ENCODE assay signal across 8 cellular contexts in the genomic region with DNA sequence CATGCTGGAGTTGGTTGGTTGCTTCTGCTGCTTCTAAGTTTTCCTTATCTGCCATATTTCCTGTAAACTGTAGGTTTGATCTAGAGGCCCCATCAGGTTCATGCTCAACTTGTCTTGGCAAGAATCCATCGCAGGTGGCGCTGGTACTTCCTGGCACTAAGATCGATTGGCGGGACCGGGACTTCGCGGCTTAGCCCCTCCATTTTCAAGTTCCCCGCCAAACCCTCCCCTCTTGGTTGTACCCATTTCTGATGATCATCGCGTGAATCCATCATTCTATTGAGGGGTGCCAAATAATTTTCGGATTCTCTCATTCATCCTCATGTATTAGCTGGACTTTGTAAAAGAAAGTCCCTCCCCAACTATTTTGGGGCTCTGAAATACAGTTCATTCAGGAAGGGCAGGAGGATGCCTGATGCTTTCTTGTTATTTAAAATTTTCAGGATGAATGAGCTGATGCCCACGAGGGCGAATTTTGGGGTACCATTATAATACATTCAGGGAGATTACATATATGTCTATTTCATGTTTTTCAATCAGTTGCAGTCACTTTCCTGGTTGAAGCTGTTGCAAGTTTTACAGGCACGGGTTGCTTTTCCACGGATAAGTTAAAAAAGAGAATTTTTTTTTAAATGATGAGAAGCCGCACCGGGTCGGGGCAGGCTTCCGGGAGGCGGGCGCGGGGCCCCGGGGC. TPM values are rescaled to one million over a fixed set of nuclear protein-coding genes. Genes with fewer than 3 reads are reported as not detected.
DNase-seq lines count a peak whose midpoint lies in the region; ATAC-seq and TF ChIP-seq lines count a peak whose summit lies in the region.

No MANE protein-coding gene starts in this region.

- no peak for TF ChIP-seq POLR2A in ovary (IDR thresholded peaks at IDR 0.05)
- TF ChIP-seq POLR2A in tibial nerve (IDR thresholded peaks at IDR 0.05) = no peak

- peak; percentile 89 for DNase-seq in PC-3
- peak; percentile 82 for DNase-seq in activated T-cell treated with anti-CD3 and anti-CD28 coated beads for 48 hours (ENCODE audit: low read depth)
- peak; percentile 23 for DNase-seq in fibroblast of pulmonary artery (ENCODE audit: low read depth)
- no peak for DNase-seq in ovary
- no peak for DNase-seq in tibial nerve (ENCODE audit: low spot score in 2 of 2)

- H3K4me3 ChIP-seq in KMS-11 (IDR thresholded peaks at IDR 0.05; ENCODE audit: insufficient read depth, low read depth, low read length) = no peak overlapping the region
- H3K4me3 ChIP-seq in PC-3 (ENCODE audit: low read length) = peak overlapping the region; percentile 66
- peak overlapping the region; percentile 45 for H3K4me3 ChIP-seq in fibroblast of pulmonary artery (replicated peaks; ENCODE audit: low read depth, low read length)
- H3K4me3 ChIP-seq in ovary = peak overlapping the region; percentile 50
- peak overlapping the region; percentile 39 to 82 (median 49) for H3K4me3 ChIP-seq in tibial nerve

- peak; percentile 31 for ATAC-seq in GM19452 (IDR thresholded peaks at IDR 0.05; ENCODE audit: unreplicated experiment)
- ATAC-seq in PC-3 = peak; percentile 19

- 2 to 3% (median 3%) methylated on average over 23 of the region's 23 CpGs for WGBS in ovary, 3 donors
- 1 to 2% methylated on average over 23 of the region's 23 CpGs for WGBS in tibial nerve, 2 donors

- no peaks in the 10 kb centered on the region for H4K20me1 ChIP-seq in KMS-11 (ENCODE audit: insufficient read depth)
- H4K20me1 ChIP-seq in PC-3 (ENCODE audit: low read length) = 0 out of 2 replicates have a peak, but pooled peaks cover 8% of the 10 kb centered on the region

- H3K4me2 ChIP-seq in KMS-11 (peak overlapping the region; percentile 99), PC-3 (ENCODE audit: low read length) (peak overlapping the region; percentile 89)

- intact Hi-C loops in PC-3 (cut with micrococcal nuclease) (loop anchor here (5.0 kb wide), 2 partner anchors 54 to 129 kb away; no protein-coding TSS in a partner anchor), ovary (cut with DNase I) (no loop called here)

- no TSS peak for BruUV-seq in PC-3 (replicated peaks; lab: Mats Ljungman, UMichigan)

- H3K9ac ChIP-seq in KMS-11 (peak overlapping the region; percentile 50; the same call in 1 of the 2 replicates), PC-3 (ENCODE audit: low read length) (peak overlapping the region; percentile 52)

- H3K27me3 ChIP-seq in KMS-11 (ENCODE audit: insufficient read depth, low read depth) (no peaks in the 10 kb centered on the region), PC-3 (ENCODE audit: low read length) (no peaks in the 10 kb centered on the region), ovary (no peaks in the 10 kb centered on the region), tibial nerve (no peaks in the 10 kb centered on the region)

- H3K4me1 ChIP-seq in KMS-11 (ENCODE audit: low read depth, poor library complexity, severe bottlenecking) (peaks cover 18% of the 10 kb centered on the region), PC-3 (ENCODE audit: insufficient read depth, low read length) (peaks cover 22% of the 10 kb centered on the region), ovary (ENCODE audit: insufficient read depth) (peaks cover 1% of the 10 kb centered on the region), tibial nerve (peaks cover 0 to 30% (median 5%) of the 10 kb centered on the region in 4 donors)

- H2AFZ ChIP-seq in KMS-11 (ENCODE audit: low read depth) (peak overlapping the region; percentile 90), PC-3 (ENCODE audit: low read length) (peak overlapping the region; percentile 96)

- H3K79me2 ChIP-seq in KMS-11 (ENCODE audit: insufficient read depth, low read depth) (peaks cover 39% of the 10 kb centered on the region), PC-3 (ENCODE audit: low read length) (peaks cover 49% of the 10 kb centered on the region)

- CTCF ChIA-PET in PC-3 (lab: Charles Lee) = interaction anchor here (0.9 kb wide), 1 partner anchor 52 kb away, joined by 7 read pairs; no protein-coding TSS in a partner anchor

- H3F3A ChIP-seq in PC-3 (ENCODE audit: low read length, unreplicated experiment) = no peaks in the 10 kb centered on the region

- TF ChIP-seq CTCF in C4-2B (conservative IDR thresholded peaks at IDR 0.05) (no peak; the same call in none of the 2 replicates), KMS-11 (conservative IDR thresholded peaks at IDR 0.05; ENCODE audit: low read depth, low read length) (peak; percentile 73), PC-3 (conservative IDR thresholded peaks at IDR 0.05; ENCODE audit: low read depth, low read length) (peak; percentile 71), fibroblast of pulmonary artery (IDR thresholded peaks at IDR 0.05; ENCODE audit: low read length, missing control alignments) (no peak), ovary (IDR thresholded peaks at IDR 0.05) (no peak), tibial nerve (IDR thresholded peaks at IDR 0.05) (peak in 1 of 5 experiments; percentile 24)

- no peaks in the 10 kb centered on the region for H3K36me3 ChIP-seq in KMS-11 (ENCODE audit: insufficient read depth)
- H3K36me3 ChIP-seq in PC-3 (ENCODE audit: low read depth, low read length) = no peaks in the 10 kb centered on the region
- H3K36me3 ChIP-seq in ovary = no peaks in the 10 kb centered on the region
- no peaks in the 10 kb centered on the region for H3K36me3 ChIP-seq in tibial nerve

- H3K9me3 ChIP-seq in PC-3 (ENCODE audit: low read length) = no peaks in the 10 kb centered on the region
- H3K9me3 ChIP-seq in ovary = no peaks in the 10 kb centered on the region
- no peaks in the 10 kb centered on the region for H3K9me3 ChIP-seq in tibial nerve

- H3K9me2 ChIP-seq in PC-3 (replicated peaks; ENCODE audit: low read length) = no peaks in the 10 kb centered on the region

- TF ChIP-seq EP300 in ovary (IDR thresholded peaks at IDR 0.05) = no peak
- TF ChIP-seq EP300 in tibial nerve (IDR thresholded peaks at IDR 0.05) = no peak

- H3K27ac ChIP-seq in C4-2B (peak overlapping the region; percentile 78), KMS-11 (peak overlapping the region; percentile 79), PC-3 (ENCODE audit: low read length) (0 out of 2 replicates have a peak overlapping the region, but pooled peaks have one; percentile 7), ovary (no peak overlapping the region), tibial nerve (peak overlapping the region in 2 of 4 donors; percentile 1 to 4)

- POLR2A ChIA-PET in PC-3 (lab: Charles Lee; ENCODE audit: unreplicated experiment) = no interaction called here

RNA-seq across cellular contexts. Expression of gene BRI3BP, which starts 0.4 kb away (rescaled TPM):
- total RNA-seq in PC-3 (2014; rRNA removed) (31.9 and 32.9 TPM in 2 replicates), ovary (1 to 10 TPM in 6 of 7 donors, under 1 TPM in 1; 0.95 to 5.6 (median 2.6) TPM), tibial nerve (1 to 10 TPM; 3.9 to 5.7 (median 4.7) TPM)
- 1 to 10 TPM; 1.1 to 6.1 TPM for polyA plus RNA-seq in ovary

RNA-seq across cellular contexts. Expression of gene DHX37, which starts 4.1 kb away (rescaled TPM):
- total RNA-seq in PC-3 (2014; rRNA removed) (56.5 and 76.0 TPM in 2 replicates), ovary (10 to 100 TPM in 5 of 7 donors, 1 to 10 TPM in 2; 6.0 to 29.3 (median 16.1) TPM), tibial nerve (10 to 100 TPM; 12.9 to 27.3 (median 20.8) TPM)
- 10 to 100 TPM in 1 of 2 donors, 1 to 10 TPM in 1; 3.0 to 10.8 TPM for polyA plus RNA-seq in ovary

Comparison
In these comparisons a context has a peak if more than half of its experiments do, and no peak if none do; other contexts are left out.
1. H3K27ac ChIP-seq: peak in C4-2B (single experiment), KMS-11 (single experiment) and PC-3 (single experiment); none in ovary (0 of 2).
2. CTCF ChIP-seq: peak in KMS-11 (single experiment) and PC-3 (single experiment); none in C4-2B (single experiment), fibroblast of pulmonary artery (single experiment) and ovary (0 of 3).
3. DNase-seq: peak in PC-3 (single experiment), activated T-cell treated with anti-CD3 and anti-CD28 coated beads for 48 hours (single experiment) and fibroblast of pulmonary artery (single experiment); none in ovary (0 of 5) and tibial nerve (0 of 2).